10 cellular contexts compared by ENCODE assay signal in the genomic region with DNA sequence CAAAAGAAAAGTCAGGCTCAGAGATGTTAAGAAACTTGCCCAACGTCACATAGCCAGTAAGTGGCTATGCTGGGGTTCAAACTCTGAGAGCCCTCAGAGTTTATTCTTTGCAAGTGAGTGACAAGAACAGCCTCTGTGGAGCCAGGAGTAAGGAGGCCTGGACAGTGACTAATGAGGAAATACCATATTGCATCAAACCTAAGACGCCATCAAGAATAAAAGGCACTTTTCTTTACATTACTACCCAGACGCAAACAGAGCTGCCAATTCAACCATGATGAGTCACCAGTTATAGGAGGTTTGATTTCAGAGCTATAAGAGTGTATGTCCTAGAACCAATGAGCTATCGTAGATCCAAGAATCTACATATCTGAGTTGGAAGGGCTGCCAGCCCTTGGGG. TPM values are rescaled to one million over a fixed set of nuclear protein-coding genes. Genes with fewer than 3 reads are reported as not detected.
DNase-seq lines count a peak whose midpoint lies in the region; ATAC-seq and TF ChIP-seq lines count a peak whose summit lies in the region.
"Had no signal": no experiment of that assay in that cellular context is flagged by ENCODE, and none has a peak within 500 bp of the region (broad histone marks: within the 10 kb centered on the region; RNA-seq: fewer than 3 reads in every experiment).

No MANE protein-coding gene starts in this region.

- H4K20me1 ChIP-seq in PC-3 (ENCODE audit: low read length): no peaks in the 10 kb centered on the region
- H4K20me1 ChIP-seq in osteoblast (ENCODE audit: insufficient read depth, low read length): peaks cover 57% of the 10 kb centered on the region

- DNase-seq in DMS53 (lab: John Stamatoyannopoulos, UW) (peak; percentile 73), PC-3 (peak; percentile 92), osteoblast (ENCODE audit: insufficient read length, low spot score, missing footprints) (peak; percentile 97), testis (no peak), GF-D8 (lab: John Stamatoyannopoulos, UW) (no peak)
- DNase-seq: NCI-H748 treated with DMSO at 0.1 percent for 48 hours, uterus had no signal

- intact Hi-C loops in PC-3 (cut with micrococcal nuclease) (no loop called here), testis (cut with DNase I; ENCODE audit: low total_unique reads) (loop anchor here (10.0 kb wide), 2 partner anchors 52 to 122 kb away; a partner anchor contains a TSS)

- H3F3A ChIP-seq in PC-3 (ENCODE audit: low read length, unreplicated experiment): peaks cover 5% of the 10 kb centered on the region

- H3K79me2 ChIP-seq in PC-3 (ENCODE audit: low read length): peaks cover 38% of the 10 kb centered on the region
- peaks cover 82% of the 10 kb centered on the region for H3K79me2 ChIP-seq in osteoblast (ENCODE audit: insufficient read depth, low read length)

- H3K4me2 ChIP-seq in PC-3 (ENCODE audit: low read length) (peak overlapping the region; percentile 18; the same call in 1 of the 2 replicates), osteoblast (ENCODE audit: insufficient read depth, low read length) (no peak overlapping the region)

- H3K9me2 ChIP-seq in PC-3 (replicated peaks; ENCODE audit: low read length): no peaks in the 10 kb centered on the region

- ATAC-seq in PC-3: peak; percentile 42
- ATAC-seq in GM21447 (IDR thresholded peaks at IDR 0.05; ENCODE audit: unreplicated experiment): no peak
- ATAC-seq in HG02973 (IDR thresholded peaks at IDR 0.05; ENCODE audit: unreplicated experiment): no peak

- H3K9ac ChIP-seq in PC-3 (ENCODE audit: low read length) (peak overlapping the region; percentile 36; the same call in 1 of the 2 replicates), duodenal mucosa (ENCODE audit: low read depth in 1 of 2, low read length in 2 of 2) (no peak overlapping the region)

- no peak overlapping the region for H3K4me3 ChIP-seq in PC-3 (ENCODE audit: low read length)
- H3K4me3 ChIP-seq in duodenal mucosa (ENCODE audit: low read depth in 1 of 2, low read length in 2 of 2): no peak overlapping the region
- H3K4me3 ChIP-seq in osteoblast (ENCODE audit: insufficient read depth, low read length): no peak overlapping the region
- no peak overlapping the region for H3K4me3 ChIP-seq in testis
- H3K4me3 ChIP-seq: uterus had no signal

- 82 to 85% methylated on average over 4 of the region's 4 CpGs for WGBS in testis, 2 donors

- no peak for TF ChIP-seq POLR2A in testis (IDR thresholded peaks at IDR 0.05)

- POLR2A ChIA-PET in PC-3 (lab: Charles Lee; ENCODE audit: unreplicated experiment): interaction anchor here (0.5 to 0.6 kb wide), 3 partner anchors 9 to 236 kb away, joined by 3 to 4 read pairs (median 3); no protein-coding TSS in a partner anchor

- H3K4me1 ChIP-seq in PC-3 (ENCODE audit: insufficient read depth, low read length): peaks cover 51% of the 10 kb centered on the region
- peaks cover 55 to 59% of the 10 kb centered on the region in 2 donors for H3K4me1 ChIP-seq in duodenal mucosa (ENCODE audit: control insufficient read depth in 1 of 2, insufficient read depth in 2 of 2, low read length in 2 of 2)
- peaks cover 61% of the 10 kb centered on the region for H3K4me1 ChIP-seq in osteoblast (ENCODE audit: insufficient read depth, low read length)
- H3K4me1 ChIP-seq in testis: peaks cover 44% of the 10 kb centered on the region

- CTCF ChIA-PET in PC-3 (lab: Charles Lee): interaction anchor here (1.0 kb wide), 2 partner anchors 39 to 133 kb away, joined by 4 read pairs; no protein-coding TSS in a partner anchor

- H3K27ac ChIP-seq in PC-3 (ENCODE audit: low read length): peak overlapping the region; percentile 100
- H3K27ac ChIP-seq in duodenal mucosa (ENCODE audit: low read depth, low read length): peak overlapping the region; percentile 35
- H3K27ac ChIP-seq in osteoblast (ENCODE audit: low read depth, low read length): peak overlapping the region; percentile 99
- H3K27ac ChIP-seq in testis: no peak overlapping the region

- TF ChIP-seq CTCF in PC-3 (conservative IDR thresholded peaks at IDR 0.05; ENCODE audit: low read depth, low read length) (no peak), osteoblast (IDR thresholded peaks at IDR 0.05; ENCODE audit: extremely low read depth, low read depth, low read length) (no peak), testis (IDR thresholded peaks at IDR 0.05) (no peak)

- H3K9me3 ChIP-seq in PC-3 (ENCODE audit: low read length): no peaks in the 10 kb centered on the region
- H3K9me3 ChIP-seq in duodenal mucosa (ENCODE audit: control insufficient read depth in 1 of 2, low read length in 2 of 2): no peaks in the 10 kb centered on the region
- H3K9me3 ChIP-seq in osteoblast (ENCODE audit: low read depth, low read length): no peaks in the 10 kb centered on the region
- no peaks in the 10 kb centered on the region for H3K9me3 ChIP-seq in testis
- H3K9me3 ChIP-seq: uterus had no signal

- H3K27me3 ChIP-seq in PC-3 (ENCODE audit: low read length): no peaks in the 10 kb centered on the region
- no peaks in the 10 kb centered on the region for H3K27me3 ChIP-seq in duodenal mucosa (ENCODE audit: control insufficient read depth in 1 of 2, insufficient read depth in 2 of 2, low read length in 2 of 2)
- no peaks in the 10 kb centered on the region for H3K27me3 ChIP-seq in osteoblast (ENCODE audit: insufficient read depth, low read length)
- H3K27me3 ChIP-seq in testis: no peaks in the 10 kb centered on the region
- H3K27me3 ChIP-seq: uterus had no signal

- H2AFZ ChIP-seq in PC-3 (ENCODE audit: low read length): no peak overlapping the region
- H2AFZ ChIP-seq in osteoblast (ENCODE audit: low read length): no peak overlapping the region

- H3K36me3 ChIP-seq in PC-3 (ENCODE audit: low read depth, low read length) (peaks cover 41% of the 10 kb centered on the region), duodenal mucosa (ENCODE audit: control insufficient read depth in 1 of 2, insufficient read depth in 2 of 2, low read length in 2 of 2) (peaks cover 49 to 71% of the 10 kb centered on the region in 2 donors), osteoblast (ENCODE audit: insufficient read depth, low read length) (peaks cover 80% of the 10 kb centered on the region), testis (ENCODE audit: low read depth, missing control alignments) (no peaks in the 10 kb centered on the region)
- H3K36me3 ChIP-seq: uterus had no signal

- BruUV-seq in PC-3 (replicated peaks; lab: Mats Ljungman, UMichigan): no TSS peak

RNA-seq across cellular contexts. Expression of a gene that starts 9.4 kb away (rescaled TPM):
- total RNA-seq in PC-3 (2014; rRNA removed) (95.1 and 97.4 TPM in 2 replicates), osteoblast (228 and 255 TPM in 2 replicates), testis (100 to 1,000 TPM in 1 of 2 donors, 10 to 100 TPM in 1; 94.6 to 106 TPM)
- 59.8 TPM for polyA plus RNA-seq in testis (ENCODE audit: insufficient read depth, low read depth, low replicate concordance)

RNA-seq across cellular contexts. Expression of a gene that starts 22.0 kb away (rescaled TPM):
- 18.0 and 18.4 TPM in 2 replicates for total RNA-seq in PC-3 (2014; rRNA removed)
- total RNA-seq in osteoblast: not detected in 2 replicates
- total RNA-seq in testis: 1 to 10 TPM in 1 of 2 donors, under 1 TPM in 1; 0.87 to 2.0 TPM
- polyA plus RNA-seq in testis (ENCODE audit: insufficient read depth, low read depth, low replicate concordance): 2.2 TPM

RNA-seq across cellular contexts. Expression of a gene that starts 42.9 kb away (rescaled TPM):
- total RNA-seq in PC-3 (2014; rRNA removed): 2.3 and 2.9 TPM in 2 replicates
- under 0.01 and 0.36 TPM in 2 replicates for total RNA-seq in osteoblast
- 10 to 100 TPM; 22.7 to 43.1 TPM for total RNA-seq in testis
- 14.6 TPM for polyA plus RNA-seq in testis (ENCODE audit: insufficient read depth, low read depth, low replicate concordance)

RNA-seq across cellular contexts. Expression of a gene that starts 51.5 kb away (rescaled TPM):
- total RNA-seq in PC-3 (2014; rRNA removed) (160 and 163 TPM in 2 replicates), osteoblast (110 and 121 TPM in 2 replicates), testis (100 to 1,000 TPM in 1 of 2 donors, 10 to 100 TPM in 1; 81.3 to 112 TPM)
- polyA plus RNA-seq in testis (ENCODE audit: insufficient read depth, low read depth, low replicate concordance): 36.6 TPM

Comparison
In these comparisons a context has a peak if more than half of its experiments do, and no peak if none do; other contexts are left out.
1. DNase-seq: peak in DMS53 (single experiment), PC-3 (single experiment) and osteoblast (single experiment); none in testis (single experiment) and GF-D8 (single experiment).
2. H3K27ac ChIP-seq: peak in PC-3 (single experiment), duodenal mucosa (single experiment) and osteoblast (single experiment); none in testis (0 of 2).